Comparison of ENCODE assay signal across 10 cellular contexts in genomic region chr4:109548655-109549054, GRCh38. TPM values are rescaled to one million over a fixed set of nuclear protein-coding genes. Genes with fewer than 3 reads are reported as not detected.
DNase-seq lines count a peak whose midpoint lies in the region; ATAC-seq, FAIRE-seq and TF ChIP-seq lines count a peak whose summit lies in the region.
"Had no signal": no experiment of that assay in that cellular context is flagged by ENCODE, and none has a peak within 500 bp of the region (broad histone marks: within the 10 kb centered on the region; RNA-seq: fewer than 3 reads in every experiment).

No MANE protein-coding gene starts in this region.

- intact Hi-C loops in HepG2 (cut with micrococcal nuclease; ENCODE audit: unreplicated experiment): no loop called here

- no peak overlapping the region for H3K4me3 ChIP-seq in adipocyte (ENCODE audit: low read length)
- no peak overlapping the region for H3K4me3 ChIP-seq in HepG2 (replicated peaks in 1 of 3; ENCODE audit: insufficient read depth in 1 of 3, low read depth in 2 of 3, low read length in 3 of 3)

- no peaks in the 10 kb centered on the region for H3K9me3 ChIP-seq in adipocyte (ENCODE audit: control insufficient read depth, low read length)
- H3K9me3 ChIP-seq in HepG2 (ENCODE audit: low read length): no peaks in the 10 kb centered on the region

- FAIRE-seq in HTR-8/SVneo (lab: Jason Lieb, UNC): peak; percentile 59
- no peak for FAIRE-seq in HepG2 (lab: Jason Lieb, UNC)

- POLR2A ChIA-PET in HepG2 (lab: Yijun Ruan, JAX): no interaction called here

- H3K4me1 ChIP-seq in adipocyte (ENCODE audit: control insufficient read depth, insufficient read depth, low read length): no peaks in the 10 kb centered on the region
- no peaks in the 10 kb centered on the region for H3K4me1 ChIP-seq in HepG2 (ENCODE audit: insufficient read depth, low read length)

- H2AFZ ChIP-seq in HepG2 (ENCODE audit: low read length): no peak overlapping the region

- in situ Hi-C loops in HepG2 (cut with HindIII; ENCODE audit: extremely low pct_ligation_motif_present, low pct_unique_long_range_greater_than_20kb): no loop called here

- no peak overlapping the region for H3K4me2 ChIP-seq in HepG2 (ENCODE audit: low read depth, low read length)

- no peak for TF ChIP-seq RAD21 in HepG2 (CRISPR knock-in tag; IDR thresholded peaks at IDR 0.05)

- TF ChIP-seq CTCF in HepG2 (CRISPR knock-in tag; IDR thresholded peaks at IDR 0.05): no peak

- CTCF ChIA-PET in HepG2 (lab: Yijun Ruan, JAX; ENCODE audit: low intra/inter-chr PET ratio, low total read pairs): no interaction called here

- WGBS in HepG2 (ENCODE audit: low lambda C conversion rate): 94% methylated on average over 2 of the region's 2 CpGs

- no peaks in the 10 kb centered on the region for H3K79me2 ChIP-seq in HepG2 (ENCODE audit: insufficient read depth, low read length)

- TF ChIP-seq EP300 in HepG2 (IDR thresholded peaks at IDR 0.05; ENCODE audit: low read depth in 2 of 2, low read length in 2 of 2) (no peak), HepG2 (CRISPR knock-in tag; IDR thresholded peaks at IDR 0.05; ENCODE audit: borderline replicate concordance) (no peak)

- H3K27me3 ChIP-seq in adipocyte (replicated peaks; ENCODE audit: control insufficient read depth, insufficient read depth, low read length): no peaks in the 10 kb centered on the region
- no peaks in the 10 kb centered on the region for H3K27me3 ChIP-seq in HepG2 (ENCODE audit: control insufficient read depth in 1 of 2, insufficient read depth in 2 of 2, low read length in 2 of 2)

- H3K27ac ChIP-seq in HepG2 (ENCODE audit: extremely low read length, insufficient read depth, low read length): no peak overlapping the region

- no peak for TF ChIP-seq POLR2A in HepG2 (IDR thresholded peaks at IDR 0.05; ENCODE audit: insufficient read depth in 1 of 2, low read depth in 2 of 2, low read length in 2 of 2)

- H3K9ac ChIP-seq in adipocyte (ENCODE audit: low read length): no peak overlapping the region
- no peak overlapping the region for H3K9ac ChIP-seq in HepG2 (ENCODE audit: insufficient read depth, low read depth, low read length)

- H3K36me3 ChIP-seq in adipocyte (ENCODE audit: control insufficient read depth, insufficient read depth, low read length, severe bottlenecking): peaks cover 33% of the 10 kb centered on the region
- no peaks in the 10 kb centered on the region for H3K36me3 ChIP-seq in HepG2 (replicated peaks in 1 of 2; ENCODE audit: control insufficient read depth in 1 of 2, insufficient read depth in 2 of 2, low read length in 2 of 2)

- H4K20me1 ChIP-seq in HepG2 (ENCODE audit: insufficient read depth, low read length): no peaks in the 10 kb centered on the region

- DNase-seq in Ammon's horn (ENCODE audit: low spot score) (peak; percentile 24), HTR-8/SVneo (ENCODE audit: insufficient read length, low spot score) (peak; percentile 21), adipocyte (ENCODE audit: low read depth) (peak; percentile 42), HepG2 (ENCODE audit: low spot score) (no peak), globus pallidus (ENCODE audit: low spot score) (no peak), D341Med (ENCODE audit: low spot score) (no peak), NCI-H2081 (lab: John Stamatoyannopoulos, UW) (no peak)
- DNase-seq: effector memory CD4-positive, alpha-beta T cell; NCI-H446 had no signal

- no peak for ATAC-seq in HepG2
- ATAC-seq in HG03196 (IDR thresholded peaks at IDR 0.05; ENCODE audit: unreplicated experiment): no peak

- BruUV-seq in HepG2 (replicated peaks; lab: Mats Ljungman, UMichigan): no TSS peak

TF ChIP-seq in HepG2, 621 proteins besides CTCF, POLR2A, EP300 and RAD21:
- TF ChIP-seq MAFF (IDR thresholded peaks at IDR 0.05; ENCODE audit: low read depth, low read length): peak; percentile 75
- peak; percentile 70 to 76 for TF ChIP-seq MAFK (conservative IDR thresholded peaks at IDR 0.05 in 1 of 2, IDR thresholded peaks at IDR 0.05 in 1 of 2; ENCODE audit: low read length in 2 of 2)
- TF ChIP-seq E2F1 (CRISPR knock-in tag; IDR thresholded peaks at IDR 0.05): no peak

RNA-seq across cellular contexts. Expression of gene MCUB, which starts 11.4 kb away (rescaled TPM):
- total RNA-seq in HepG2 (2016; rRNA removed; fragmentation: Illumina TruSeq; extraction: Trizol): 0.95 and 1.4 TPM in 2 replicates
- total RNA-seq in HepG2 (2016; cell fraction: cytosol; rRNA removed; fragmentation: Illumina TruSeq; extraction: Trizol; ENCODE audit: low read depth): 0.91 and 1.7 TPM in 2 replicates
- total RNA-seq in HepG2 (2016; cell fraction: insoluble cytoplasmic fraction; rRNA removed; fragmentation: Illumina TruSeq; extraction: Trizol): 0.58 and 0.73 TPM in 2 replicates
- 1.9 and 2.2 TPM in 2 replicates for total RNA-seq in HepG2 (2016; cell fraction: membrane; rRNA removed; fragmentation: Illumina TruSeq; extraction: Trizol)
- total RNA-seq in HepG2 (2016; cell fraction: nucleus; rRNA removed; fragmentation: Illumina TruSeq; extraction: Trizol): 1.3 and 2.3 TPM in 2 replicates
- polyA plus RNA-seq in HepG2 (2011; rRNA removed): 1.7 and 2.2 TPM in 2 replicates
- polyA plus RNA-seq in HepG2 (2011; cell fraction: cytosol; rRNA removed): 1.6 and 2.5 TPM in 2 replicates
- polyA plus RNA-seq in HepG2 (2011; cell fraction: nucleus; rRNA removed): 2.4 and 2.7 TPM in 2 replicates
- 0.73 and 0.87 TPM in 2 replicates for polyA plus RNA-seq in HepG2 (2012)
- 2.0 and 2.2 TPM in 2 replicates for polyA plus RNA-seq in HepG2 (2016; cell fraction: cytosol; fragmentation: Illumina TruSeq; extraction: Trizol; ENCODE audit: low read depth)
- 0.76 and 1.8 TPM in 2 replicates for polyA plus RNA-seq in HepG2 (2016; cell fraction: insoluble cytoplasmic fraction; fragmentation: Illumina TruSeq; extraction: Trizol; ENCODE audit: low read depth)
- polyA plus RNA-seq in HepG2 (2016; cell fraction: membrane; fragmentation: Illumina TruSeq; extraction: Trizol; ENCODE audit: low read depth): 1.1 and 1.5 TPM in 2 replicates
- 1.5 and 1.9 TPM in 2 replicates for polyA plus RNA-seq in HepG2 (2016; cell fraction: nucleus; fragmentation: Illumina TruSeq; extraction: Trizol; ENCODE audit: insufficient read depth, low read depth)
- 2.3 and 5.6 TPM in 2 replicates for polyA minus RNA-seq in HepG2 (2011; rRNA and poly(A)+ RNA removed; ENCODE audit: low replicate concordance)
- 1.2 and 2.8 TPM in 2 replicates for polyA minus RNA-seq in HepG2 (2011; cell fraction: cytosol; rRNA and poly(A)+ RNA removed)
- polyA minus RNA-seq in HepG2 (2011; cell fraction: nucleus; rRNA and poly(A)+ RNA removed): 1.5 and 2.4 TPM in 2 replicates

Comparison
In these comparisons a context has a peak if more than half of its experiments do, and no peak if none do; other contexts are left out.
1. DNase-seq: peak in Ammon's horn (single experiment), HTR-8/SVneo (single experiment) and adipocyte (single experiment); none in HepG2 (single experiment), globus pallidus (single experiment), D341Med (single experiment) and NCI-H2081 (0 of 2).